1 cellular context compared by ENCODE assay signal in genomic region chr16:84599528-84600202, GRCh38.
A peak's percentile ranks its signal among the peaks of the same experiment; 100 is the strongest.
TF ChIP-seq lines count a peak whose summit lies in the region.

No MANE protein-coding gene starts in this region.

TF ChIP-seq in HepG2, 621 proteins besides CTCF, POLR2A, EP300 and RAD21 (continued from another document and continues in another):
- TF ChIP-seq ZBTB40 (IDR thresholded peaks at IDR 0.05): no peak
- no peak for TF ChIP-seq ZBTB40 (CRISPR knock-in tag; IDR thresholded peaks at IDR 0.05)
- TF ChIP-seq ZNF232 (CRISPR knock-in tag; IDR thresholded peaks at IDR 0.05; ENCODE audit: borderline replicate concordance): no peak; the same call in 1 of the 2 replicates
- no peak for TF ChIP-seq FIP1L1 (IDR thresholded peaks at IDR 0.05; ENCODE audit: borderline replicate concordance, insufficient read depth, low read depth, low read length)
- no peak for TF ChIP-seq TRIM22 (IDR thresholded peaks at IDR 0.05)
- TF ChIP-seq NAIF1 (CRISPR knock-in tag; IDR thresholded peaks at IDR 0.05; ENCODE audit: borderline replicate concordance): peak; percentile 71; the same call in 1 of the 2 replicates
- peak; percentile 41; the same call in 1 of the 2 replicates for TF ChIP-seq ATF2 (CRISPR knock-in tag; IDR thresholded peaks at IDR 0.05)
- TF ChIP-seq ZNF770 (CRISPR knock-in tag; IDR thresholded peaks at IDR 0.05): no peak
- no peak for TF ChIP-seq MATR3 (CRISPR knock-in tag; IDR thresholded peaks at IDR 0.05)
- TF ChIP-seq ZNF432 (CRISPR knock-in tag; IDR thresholded peaks at IDR 0.05; ENCODE audit: borderline replicate concordance): no peak
- peak; percentile 66; the same call in 1 of the 2 replicates for TF ChIP-seq THRA (CRISPR knock-in tag; IDR thresholded peaks at IDR 0.05; ENCODE audit: borderline replicate concordance)
- no peak for TF ChIP-seq HES4 (CRISPR knock-in tag; IDR thresholded peaks at IDR 0.05; ENCODE audit: borderline replicate concordance)
- TF ChIP-seq KDM5B (CRISPR knock-in tag; IDR thresholded peaks at IDR 0.05; ENCODE audit: borderline replicate concordance): peak; percentile 64; the same call in 1 of the 2 replicates
- no peak for TF ChIP-seq ZNF576 (CRISPR knock-in tag; IDR thresholded peaks at IDR 0.05)
- no peak for TF ChIP-seq NFYB (CRISPR knock-in tag; IDR thresholded peaks at IDR 0.05)
- TF ChIP-seq ELF4 (CRISPR knock-in tag; IDR thresholded peaks at IDR 0.05; ENCODE audit: borderline replicate concordance): no peak
- no peak for TF ChIP-seq ZNF598 (CRISPR knock-in tag; IDR thresholded peaks at IDR 0.05; ENCODE audit: borderline replicate concordance)
- no peak for TF ChIP-seq ZNF530 (CRISPR knock-in tag; IDR thresholded peaks at IDR 0.05; ENCODE audit: low read depth)
- peak; percentile 83 for TF ChIP-seq PITX1 (CRISPR knock-in tag; IDR thresholded peaks at IDR 0.05)
- TF ChIP-seq SKI (IDR thresholded peaks at IDR 0.05; ENCODE audit: partially characterized antibody): no peak
- no peak for TF ChIP-seq HHEX (CRISPR knock-in tag; IDR thresholded peaks at IDR 0.05)
- TF ChIP-seq ZNF839 (CRISPR knock-in tag; IDR thresholded peaks at IDR 0.05; ENCODE audit: borderline replicate concordance): 0 out of 2 replicates have a peak, but pooled peaks have one; percentile 25
- no peak for TF ChIP-seq ESRRA (CRISPR knock-in tag; IDR thresholded peaks at IDR 0.05; ENCODE audit: low read depth)
- TF ChIP-seq SMARCC2 (IDR thresholded peaks at IDR 0.05): no peak
- TF ChIP-seq ZBTB34 (CRISPR knock-in tag; IDR thresholded peaks at IDR 0.05): no peak
- no peak for TF ChIP-seq ZNF24 (IDR thresholded peaks at IDR 0.05)
- peak; percentile 33; the same call in 1 of the 2 replicates for TF ChIP-seq TGIF2 (CRISPR knock-in tag; IDR thresholded peaks at IDR 0.05)
- no peak for TF ChIP-seq GMEB1 (CRISPR knock-in tag; IDR thresholded peaks at IDR 0.05; ENCODE audit: borderline replicate concordance)
- TF ChIP-seq ZNF552 (CRISPR knock-in tag; IDR thresholded peaks at IDR 0.05; ENCODE audit: borderline replicate concordance): no peak
- TF ChIP-seq RFXAP (CRISPR knock-in tag; IDR thresholded peaks at IDR 0.05; ENCODE audit: borderline replicate concordance): no peak
- no peak for TF ChIP-seq PLRG1 (conservative IDR thresholded peaks at IDR 0.05)
- no peak for TF ChIP-seq NR1H2 (CRISPR knock-in tag; IDR thresholded peaks at IDR 0.05; ENCODE audit: borderline replicate concordance, low read depth)
- peak; percentile 63; the same call in 1 of the 2 replicates for TF ChIP-seq ZBTB25 (CRISPR knock-in tag; IDR thresholded peaks at IDR 0.05)
- no peak for TF ChIP-seq CAMTA2 (CRISPR knock-in tag; IDR thresholded peaks at IDR 0.05; ENCODE audit: borderline replicate concordance)
- TF ChIP-seq TEAD3 (CRISPR knock-in tag; optimal IDR thresholded peaks at IDR 0.05; ENCODE audit: borderline replicate concordance): peak; percentile 72
- TF ChIP-seq MED8 (CRISPR knock-in tag; IDR thresholded peaks at IDR 0.05; ENCODE audit: insufficient replicate concordance): no peak
- TF ChIP-seq ZNF703 (CRISPR knock-in tag; IDR thresholded peaks at IDR 0.05; ENCODE audit: borderline replicate concordance): no peak
- no peak for TF ChIP-seq SRY (CRISPR knock-in tag; IDR thresholded peaks at IDR 0.05)
- no peak for TF ChIP-seq NFRKB (IDR thresholded peaks at IDR 0.05)
- no peak for TF ChIP-seq ZNF629 (CRISPR knock-in tag; conservative IDR thresholded peaks at IDR 0.05)
- TF ChIP-seq RELA (CRISPR knock-in tag; IDR thresholded peaks at IDR 0.05): no peak
- TF ChIP-seq ZNF33A (CRISPR knock-in tag; IDR thresholded peaks at IDR 0.05; ENCODE audit: borderline replicate concordance): no peak
- no peak for TF ChIP-seq SOX6 (IDR thresholded peaks at IDR 0.05)
- TF ChIP-seq SOX6 (CRISPR knock-in tag; IDR thresholded peaks at IDR 0.05): peak; percentile 78
